Comparison of ENCODE assay signal across 9 cellular contexts in the genomic region with DNA sequence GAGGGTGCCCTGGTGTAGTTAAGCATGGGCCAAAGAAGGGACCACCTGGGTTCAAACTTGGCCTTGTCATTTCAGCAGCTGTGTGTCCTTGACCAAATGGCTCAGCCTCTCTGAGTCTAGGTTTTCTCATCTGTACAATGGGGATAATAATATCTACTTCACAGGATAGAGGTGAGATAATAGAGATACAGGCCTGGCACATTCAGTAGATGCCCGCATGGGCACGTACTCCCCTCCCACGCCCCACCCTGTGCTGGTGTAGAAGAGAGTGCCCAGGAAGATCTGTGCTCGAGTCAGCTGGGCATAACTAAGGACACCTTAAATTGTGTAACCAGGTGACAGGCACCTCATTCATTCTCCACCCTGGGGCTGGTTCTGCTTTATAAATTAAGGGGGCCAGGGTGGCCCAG. TPM values are rescaled to one million over a fixed set of nuclear protein-coding genes. Genes with fewer than 3 reads are reported as not detected.
DNase-seq lines count a peak whose midpoint lies in the region; ATAC-seq and FAIRE-seq lines count a peak whose summit lies in the region.
"Had no signal": no experiment of that assay in that cellular context is flagged by ENCODE, and none has a peak within 500 bp of the region (broad histone marks: within the 10 kb centered on the region; RNA-seq: fewer than 3 reads in every experiment).

No MANE protein-coding gene starts in this region.

- peak; percentile 4 for ATAC-seq in HG03575 (IDR thresholded peaks at IDR 0.05; ENCODE audit: extremely low read depth, insufficient number of reproducible peaks, low FRiP score, unreplicated experiment)
- ATAC-seq in esophagus mucosa, result peak; percentile 80

- H3K4me3 ChIP-seq in subcutaneous abdominal adipose tissue (ENCODE audit: low read depth in 1 of 5, low read length in 5 of 5) (peak overlapping the region; percentile 61 to 82 (median 71)), HAP-1 (no peak overlapping the region)

- no peaks in the 10 kb centered on the region for H3K27me3 ChIP-seq in subcutaneous abdominal adipose tissue (ENCODE audit: control insufficient read depth in 5 of 5, insufficient read depth in 4 of 5, low read length in 5 of 5)
- no peaks in the 10 kb centered on the region for H3K27me3 ChIP-seq in HAP-1 (ENCODE audit: low read depth)

- no peaks in the 10 kb centered on the region for H3K36me3 ChIP-seq in subcutaneous abdominal adipose tissue (ENCODE audit: control insufficient read depth in 5 of 5, insufficient read depth in 5 of 5, low read length in 5 of 5)
- no peaks in the 10 kb centered on the region for H3K36me3 ChIP-seq in HAP-1 (replicated peaks)

- peak overlapping the region; percentile 70 to 81 (median 74) for H3K9ac ChIP-seq in subcutaneous abdominal adipose tissue (ENCODE audit: low read length in 5 of 5)

- no peaks in the 10 kb centered on the region for H3K9me3 ChIP-seq in subcutaneous abdominal adipose tissue (ENCODE audit: control insufficient read depth in 5 of 5, low read length in 5 of 5)
- no peaks in the 10 kb centered on the region for H3K9me3 ChIP-seq in HAP-1

- H3K4me1 ChIP-seq in subcutaneous abdominal adipose tissue (ENCODE audit: control insufficient read depth in 5 of 5, insufficient read depth in 5 of 5, low read length in 5 of 5), result peaks cover 0 to 22% (median 13%) of the 10 kb centered on the region in 5 donors
- no peaks in the 10 kb centered on the region for H3K4me1 ChIP-seq in HAP-1

- DNase-seq in activated naive CD4-positive, alpha-beta T cell treated with Interleukin-2 at 50 U/mL for 16 hours, result peak; percentile 63
- DNase-seq in activated naive CD4-positive, alpha-beta T cell (lab: John Stamatoyannopoulos, UW), result no peak
- DNase-seq in HAP-1 (ENCODE audit: low spot score in 2 of 2), result no peak
- DNase-seq in amniotic stem cell (lab: John Stamatoyannopoulos, UW), result no peak
- DNase-seq in HTR-8/SVneo (ENCODE audit: insufficient read length, low spot score), result no peak

- no peak overlapping the region for H3K27ac ChIP-seq in subcutaneous abdominal adipose tissue (ENCODE audit: low read depth, low read length)
- H3K27ac ChIP-seq: C4-2B had no signal

- no peak for FAIRE-seq in HTR-8/SVneo (lab: Jason Lieb, UNC)

- in situ Hi-C loops in HAP-1 (cut with MboI; ENCODE audit: low sequenced_read_pairs), result no loop called here

RNA-seq across cellular contexts. Expression of gene TMEM185B, which starts 8.4 kb away (rescaled TPM):
- total RNA-seq in esophagus mucosa, result 20.3 TPM

RNA-seq across cellular contexts. Expression of gene RALB, which starts 21.1 kb away (rescaled TPM):
- 81.2 TPM for total RNA-seq in esophagus mucosa
